1 cellular context compared by ENCODE assay signal in genomic region chr2:177289824-177290632, GRCh38.
TF ChIP-seq lines count a peak whose summit lies in the region.

No MANE protein-coding gene starts in this region.

TF ChIP-seq in HepG2, 621 proteins besides CTCF, POLR2A, EP300 and RAD21 (continued from another document):
- TF ChIP-seq KLF12 (CRISPR knock-in tag; IDR thresholded peaks at IDR 0.05; ENCODE audit: borderline replicate concordance) (no peak), ASH2L (IDR thresholded peaks at IDR 0.05; ENCODE audit: insufficient read length, low read depth, low read length) (no peak), ONECUT2 (CRISPR knock-in tag; IDR thresholded peaks at IDR 0.05) (no peak)
